25 cellular contexts compared by ENCODE assay signal in genomic region chr1:229046251-229046853, GRCh38.
"Had no signal": no experiment of that assay in that cellular context is flagged by ENCODE, and none has a peak within 500 bp of the region (broad histone marks: within the 10 kb centered on the region; RNA-seq: fewer than 3 reads in every experiment).

No MANE protein-coding gene starts in this region.

- ATAC-seq: activated T-helper 17 cell treated with anti-CD3 and anti-CD28 coated beads, Interleukin-2, amount 50 U/mL, for 72 hours; esophagus mucosa; stimulated activated memory B cell treated with anti-CD40 and anti-IgM and Interleukin-4, amounts not matched to agents 10 μg/mL and 1 μg/mL and 100 μg/mL, for 72 hours had no signal

- H3K27ac ChIP-seq: brain microvascular endothelial cell, sigmoid colon, stomach, tibial artery had no signal

- H3K36me3 Mint-ChIP-seq: activated CD4-positive, alpha-beta memory T cell treated with anti-CD3 and anti-CD28 coated beads for 36 hours; naive B cell; stimulated activated memory B cell treated with anti-CD40 and anti-IgM and Interleukin-4, amounts not matched to agents 10 μg/mL and 1 μg/mL and 100 μg/mL, for 72 hours had no signal

- H3K4me1 ChIP-seq: sigmoid colon, stomach, tibial artery had no signal

- H3K27ac Mint-ChIP-seq: activated CD4-positive, alpha-beta memory T cell treated with anti-CD3 and anti-CD28 coated beads for 36 hours; activated CD4-positive, alpha-beta T cell treated with anti-CD3 and anti-CD28 coated beads, Interleukin-2, amount 10 ng/mL, durations not matched to agents 24 days and 14 days; activated T-helper 17 cell treated with anti-CD3 and anti-CD28 coated beads, Interleukin-2, amount 50 U/mL, for 72 hours; mesothelial cell of epicardium; stimulated activated memory B cell treated with anti-CD40 and anti-IgM and Interleukin-4, amounts not matched to agents 10 μg/mL and 1 μg/mL and 100 μg/mL, for 72 hours had no signal

- H3K9me3 Mint-ChIP-seq: activated CD4-positive, alpha-beta memory T cell treated with anti-CD3 and anti-CD28 coated beads for 36 hours had no signal

- H3K9me3 ChIP-seq: sigmoid colon, stomach, tibial artery had no signal

- H3K27me3 ChIP-seq: brain microvascular endothelial cell, sigmoid colon, stomach had no signal

- H3K36me3 ChIP-seq: brain microvascular endothelial cell, sigmoid colon, stomach, tibial artery had no signal

- DNase-seq: activated CD4-positive, alpha-beta memory T cell treated with anti-CD3 and anti-CD28 coated beads for 36 hours; activated CD4-positive, alpha-beta T cell treated with anti-CD3 and anti-CD28 coated beads, Interleukin-2, amount 10 ng/mL, durations not matched to agents 24 days and 14 days; activated CD4-positive, CD25-positive, alpha-beta regulatory T cell treated with anti-CD3 and anti-CD28 coated beads, Interleukin-2, amount 50 U/mL, for 72 hours; activated CD8-positive, alpha-beta memory T cell treated with anti-CD3 and anti-CD28 coated beads, Interleukin-2, amount 50 U/mL, for 4 hours; activated gamma-delta T cell treated with Interleukin-2 at 50 U/mL for 16 hours; activated naive CD4-positive, alpha-beta T cell treated with anti-CD3 and anti-CD28 coated beads, Interleukin-2, amount 50 U/mL, for 16 hours; activated T-cell treated with anti-CD3 and anti-CD28 coated beads, Interleukin-2, amount 50 U/mL, for 1 hour; amniotic stem cell; brain microvascular endothelial cell; caudate nucleus; cortex of kidney; foreskin melanocyte; naive B cell; posterior cingulate gyrus; sigmoid colon; small intestine; stimulated activated CD4-positive, alpha-beta T cell treated with anti-CD3 and anti-CD28 coated beads, Interleukin-4, amount 100 ng/mL, for 24 hours; stomach; T-helper 2 cell; tibial artery had no signal

- H3K4me1 Mint-ChIP-seq: naive B cell; stimulated activated memory B cell treated with anti-CD40 and anti-IgM and Interleukin-4, amounts not matched to agents 10 μg/mL and 1 μg/mL and 100 μg/mL, for 72 hours had no signal

- H3K27me3 Mint-ChIP-seq: activated T-helper 17 cell treated with anti-CD3 and anti-CD28 coated beads, Interleukin-2, amount 50 U/mL, for 72 hours had no signal

- H3K4me3 Mint-ChIP-seq: activated CD4-positive, alpha-beta memory T cell treated with anti-CD3 and anti-CD28 coated beads for 36 hours; activated CD4-positive, alpha-beta T cell treated with anti-CD3 and anti-CD28 coated beads, Interleukin-2, amount 10 ng/mL, durations not matched to agents 24 days and 14 days; activated T-helper 17 cell treated with anti-CD3 and anti-CD28 coated beads, Interleukin-2, amount 50 U/mL, for 72 hours; mesothelial cell of epicardium; neural crest cell; stimulated activated memory B cell treated with anti-CD40 and anti-IgM and Interleukin-4, amounts not matched to agents 10 μg/mL and 1 μg/mL and 100 μg/mL, for 72 hours had no signal

- H3K4me3 ChIP-seq: sigmoid colon, stomach, tibial artery had no signal
